8 cellular contexts compared by ENCODE assay signal in the genomic region with DNA sequence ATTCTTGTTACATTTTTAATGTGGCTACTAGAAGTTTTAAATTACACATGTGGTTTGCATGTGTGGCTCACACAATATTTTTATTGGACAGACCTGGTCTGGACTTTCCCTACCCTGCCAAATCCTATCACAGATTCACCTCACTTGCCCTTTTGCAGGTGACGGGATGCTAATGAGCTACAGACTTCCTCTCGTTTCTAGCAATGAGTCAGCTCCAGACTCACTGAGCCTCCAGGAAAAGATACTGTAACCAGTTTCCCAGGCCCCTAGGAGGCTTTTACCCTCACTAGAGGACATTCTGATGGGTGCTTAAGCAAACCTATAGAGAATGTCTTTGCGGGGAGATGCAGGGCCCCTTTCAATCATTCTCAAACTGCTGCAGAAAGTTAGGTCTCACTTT.
DNase-seq lines count a peak whose midpoint lies in the region; ATAC-seq and TF ChIP-seq lines count a peak whose summit lies in the region.

No MANE protein-coding gene starts in this region.

- no peaks in the 10 kb centered on the region for H3K9me3 ChIP-seq in mammary epithelial cell (replicated peaks; ENCODE audit: insufficient read depth, low read length)
- H3K9me3 ChIP-seq in colonic mucosa: no peaks in the 10 kb centered on the region

- 63% methylated on average over 3 of the region's 3 CpGs for WGBS in mammary epithelial cell (ENCODE audit: low coverage, missing lambda C conversion rate)

- no peaks in the 10 kb centered on the region for H4K20me1 ChIP-seq in mammary epithelial cell (ENCODE audit: insufficient read depth, low read length)

- H3K4me1 ChIP-seq in mammary epithelial cell (ENCODE audit: insufficient read depth, low read length) (no peaks in the 10 kb centered on the region), colonic mucosa (no peaks in the 10 kb centered on the region)

- intact Hi-C loops in mammary epithelial cell (cut with micrococcal nuclease): no loop called here
- intact Hi-C loops in colonic mucosa (cut with DNase I): no loop called here

- no TSS peak for BruUV-seq in mammary epithelial cell (replicated peaks; lab: Mats Ljungman, UMichigan)

- dilution Hi-C loops in mammary epithelial cell (cut with HindIII; ENCODE audit: low sequenced_read_pairs): no loop called here

- H3K27ac ChIP-seq in mammary epithelial cell (ENCODE audit: insufficient read depth, low read depth, low read length) (no peak overlapping the region), colonic mucosa (no peak overlapping the region)

- H3K4me3 ChIP-seq in mammary epithelial cell (replicated peaks in 1 of 3; ENCODE audit: insufficient read depth in 1 of 3, low read depth in 2 of 3, low read length in 3 of 3): no peak overlapping the region
- no peak overlapping the region for H3K4me3 ChIP-seq in colonic mucosa

- H3K36me3 ChIP-seq in mammary epithelial cell (ENCODE audit: insufficient read depth, low read length): no peaks in the 10 kb centered on the region
- H3K36me3 ChIP-seq in colonic mucosa: no peaks in the 10 kb centered on the region

- H3K9ac ChIP-seq in mammary epithelial cell (ENCODE audit: insufficient read depth, low read length) (no peak overlapping the region), colonic mucosa (ENCODE audit: low read depth in 2 of 2, low read length in 2 of 2) (no peak overlapping the region)

- TF ChIP-seq CTCF in mammary epithelial cell (conservative IDR thresholded peaks at IDR 0.05 in 1 of 2, IDR thresholded peaks at IDR 0.05 in 1 of 2; ENCODE audit: extremely low read depth in 1 of 2, insufficient read depth in 1 of 2, low read depth in 1 of 2, low read length in 2 of 2) (no peak), colonic mucosa (IDR thresholded peaks at IDR 0.05) (no peak)

- no peaks in the 10 kb centered on the region for H3K79me2 ChIP-seq in mammary epithelial cell (ENCODE audit: insufficient read depth, low read length)

- no peak overlapping the region for H3K4me2 ChIP-seq in mammary epithelial cell (ENCODE audit: insufficient read depth, low read depth, low read length)

- in situ Hi-C loops in mammary epithelial cell (cut with MboI; ENCODE audit: low sequenced_read_pairs in 2 of 2) (no loop called here), G401 (cut with HindIII; ENCODE audit: low sequenced_read_pairs) (no loop called here)

- ATAC-seq in GM19438 (IDR thresholded peaks at IDR 0.05; ENCODE audit: low read depth, unreplicated experiment): peak; percentile 90
- ATAC-seq in HG03378 (IDR thresholded peaks at IDR 0.05; ENCODE audit: unreplicated experiment): peak; percentile 95

- DNase-seq in EH (ENCODE audit: low read depth): peak; percentile 89
- DNase-seq in mammary epithelial cell: peak; percentile 40
- DNase-seq in activated gamma-delta T cell treated with Interleukin-2 at 50 U/mL for 16 hours: no peak
- no peak for DNase-seq in G401 (ENCODE audit: low spot score)
- DNase-seq in HT-29 (ENCODE audit: low spot score): no peak
- DNase-seq in colonic mucosa: no peak

- CTCF ChIA-PET in mammary epithelial cell (lab: Charles Lee; ENCODE audit: low non-redundant PET): interaction anchor here (0.6 to 0.8 kb wide), 2 partner anchors 78 to 169 kb away, joined by 4 read pairs; no protein-coding TSS in a partner anchor

- H3K27me3 ChIP-seq in mammary epithelial cell (ENCODE audit: insufficient read depth, low read length): no peaks in the 10 kb centered on the region
- no peaks in the 10 kb centered on the region for H3K27me3 ChIP-seq in colonic mucosa

- H2AFZ ChIP-seq in mammary epithelial cell (ENCODE audit: low read depth, low read length): no peak overlapping the region

Comparison
In these comparisons a context has a peak if more than half of its experiments do, and no peak if none do; other contexts are left out.
1. DNase-seq: peak in EH (single experiment) and mammary epithelial cell (single experiment); none in activated gamma-delta T cell treated with Interleukin-2 at 50 U/mL for 16 hours (single experiment), G401 (single experiment), HT-29 (single experiment) and colonic mucosa (single experiment).